Comparison of ENCODE assay signal across 1 cellular context in genomic region chr10:97407211-97407951, GRCh38.
TF ChIP-seq lines count a peak whose summit lies in the region.

No MANE protein-coding gene starts in this region.

TF ChIP-seq in HepG2, 621 proteins besides CTCF, POLR2A, EP300 and RAD21 (continued from another document):
- no peak for TF ChIP-seq ZNF512 (CRISPR knock-in tag; IDR thresholded peaks at IDR 0.05)
- 0 out of 2 replicates have a peak, but pooled peaks have one; percentile 18 for TF ChIP-seq GABPB1 (CRISPR knock-in tag; IDR thresholded peaks at IDR 0.05)
- TF ChIP-seq SIN3A (IDR thresholded peaks at IDR 0.05; ENCODE audit: borderline replicate concordance, low read depth, low read length), result 0 out of 2 replicates have a peak, but pooled peaks have one; percentile 42
- peak; percentile 49; the same call in 1 of the 2 replicates for TF ChIP-seq MIER2 (CRISPR knock-in tag; IDR thresholded peaks at IDR 0.05)
- no peak for TF ChIP-seq U2AF1 (optimal IDR thresholded peaks at IDR 0.05; ENCODE audit: low read depth, low read length)
- TF ChIP-seq, protein P1, sequence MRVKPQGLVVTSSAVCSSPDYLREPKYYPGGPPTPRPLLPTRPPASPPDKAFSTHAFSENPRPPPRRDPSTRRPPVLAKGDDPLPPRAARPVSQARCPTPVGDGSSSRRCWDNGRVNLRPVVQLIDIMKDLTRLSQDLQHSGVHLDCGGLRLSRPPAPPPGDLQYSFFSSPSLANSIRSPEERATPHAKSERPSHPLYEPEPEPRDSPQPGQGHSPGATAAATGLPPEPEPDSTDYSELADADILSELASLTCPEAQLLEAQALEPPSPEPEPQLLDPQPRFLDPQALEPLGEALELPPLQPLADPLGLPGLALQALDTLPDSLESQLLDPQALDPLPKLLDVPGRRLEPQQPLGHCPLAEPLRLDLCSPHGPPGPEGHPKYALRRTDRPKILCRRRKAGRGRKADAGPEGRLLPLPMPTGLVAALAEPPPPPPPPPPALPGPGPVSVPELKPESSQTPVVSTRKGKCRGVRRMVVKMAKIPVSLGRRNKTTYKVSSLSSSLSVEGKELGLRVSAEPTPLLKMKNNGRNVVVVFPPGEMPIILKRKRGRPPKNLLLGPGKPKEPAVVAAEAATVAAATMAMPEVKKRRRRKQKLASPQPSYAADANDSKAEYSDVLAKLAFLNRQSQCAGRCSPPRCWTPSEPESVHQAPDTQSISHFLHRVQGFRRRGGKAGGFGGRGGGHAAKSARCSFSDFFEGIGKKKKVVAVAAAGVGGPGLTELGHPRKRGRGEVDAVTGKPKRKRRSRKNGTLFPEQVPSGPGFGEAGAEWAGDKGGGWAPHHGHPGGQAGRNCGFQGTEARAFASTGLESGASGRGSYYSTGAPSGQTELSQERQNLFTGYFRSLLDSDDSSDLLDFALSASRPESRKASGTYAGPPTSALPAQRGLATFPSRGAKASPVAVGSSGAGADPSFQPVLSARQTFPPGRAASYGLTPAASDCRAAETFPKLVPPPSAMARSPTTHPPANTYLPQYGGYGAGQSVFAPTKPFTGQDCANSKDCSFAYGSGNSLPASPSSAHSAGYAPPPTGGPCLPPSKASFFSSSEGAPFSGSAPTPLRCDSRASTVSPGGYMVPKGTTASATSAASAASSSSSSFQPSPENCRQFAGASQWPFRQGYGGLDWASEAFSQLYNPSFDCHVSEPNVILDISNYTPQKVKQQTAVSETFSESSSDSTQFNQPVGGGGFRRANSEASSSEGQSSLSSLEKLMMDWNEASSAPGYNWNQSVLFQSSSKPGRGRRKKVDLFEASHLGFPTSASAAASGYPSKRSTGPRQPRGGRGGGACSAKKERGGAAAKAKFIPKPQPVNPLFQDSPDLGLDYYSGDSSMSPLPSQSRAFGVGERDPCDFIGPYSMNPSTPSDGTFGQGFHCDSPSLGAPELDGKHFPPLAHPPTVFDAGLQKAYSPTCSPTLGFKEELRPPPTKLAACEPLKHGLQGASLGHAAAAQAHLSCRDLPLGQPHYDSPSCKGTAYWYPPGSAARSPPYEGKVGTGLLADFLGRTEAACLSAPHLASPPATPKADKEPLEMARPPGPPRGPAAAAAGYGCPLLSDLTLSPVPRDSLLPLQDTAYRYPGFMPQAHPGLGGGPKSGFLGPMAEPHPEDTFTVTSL (CRISPR knock-in tag; IDR thresholded peaks at IDR 0.05; ENCODE audit: borderline replicate concordance), result no peak
- 0 out of 2 replicates have a peak, but pooled peaks have one; percentile 39 for TF ChIP-seq SNAI1 (CRISPR knock-in tag; IDR thresholded peaks at IDR 0.05; ENCODE audit: borderline replicate concordance)
- no peak for TF ChIP-seq BRCA1 (CRISPR knock-in tag; IDR thresholded peaks at IDR 0.05)
- 0 out of 2 replicates have a peak, but pooled peaks have one; percentile 12 for TF ChIP-seq SIX4 (CRISPR knock-in tag; IDR thresholded peaks at IDR 0.05)
- TF ChIP-seq, protein P2, sequence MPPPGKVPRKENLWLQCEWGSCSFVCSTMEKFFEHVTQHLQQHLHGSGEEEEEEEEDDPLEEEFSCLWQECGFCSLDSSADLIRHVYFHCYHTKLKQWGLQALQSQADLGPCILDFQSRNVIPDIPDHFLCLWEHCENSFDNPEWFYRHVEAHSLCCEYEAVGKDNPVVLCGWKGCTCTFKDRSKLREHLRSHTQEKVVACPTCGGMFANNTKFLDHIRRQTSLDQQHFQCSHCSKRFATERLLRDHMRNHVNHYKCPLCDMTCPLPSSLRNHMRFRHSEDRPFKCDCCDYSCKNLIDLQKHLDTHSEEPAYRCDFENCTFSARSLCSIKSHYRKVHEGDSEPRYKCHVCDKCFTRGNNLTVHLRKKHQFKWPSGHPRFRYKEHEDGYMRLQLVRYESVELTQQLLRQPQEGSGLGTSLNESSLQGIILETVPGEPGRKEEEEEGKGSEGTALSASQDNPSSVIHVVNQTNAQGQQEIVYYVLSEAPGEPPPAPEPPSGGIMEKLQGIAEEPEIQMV (CRISPR knock-in tag; IDR thresholded peaks at IDR 0.05; ENCODE audit: low read depth), result no peak
- peak; percentile 48 for TF ChIP-seq ZGPAT (CRISPR knock-in tag; IDR thresholded peaks at IDR 0.05)
- no peak for TF ChIP-seq ZBTB7A (CRISPR knock-in tag; IDR thresholded peaks at IDR 0.05)
- TF ChIP-seq NR1H2 (CRISPR knock-in tag; IDR thresholded peaks at IDR 0.05; ENCODE audit: borderline replicate concordance, low read depth), result no peak
- no peak for TF ChIP-seq ZNF446 (CRISPR knock-in tag; IDR thresholded peaks at IDR 0.05)
- TF ChIP-seq NFRKB (IDR thresholded peaks at IDR 0.05), result no peak
- TF ChIP-seq FOSL2 (CRISPR knock-in tag; IDR thresholded peaks at IDR 0.05), result 0 out of 2 replicates have a peak, but pooled peaks have one; percentile 11
- TF ChIP-seq MLXIP (CRISPR knock-in tag; IDR thresholded peaks at IDR 0.05; ENCODE audit: borderline replicate concordance), result no peak
TF ChIP-seq in HepG2: peak in this region for 134.
